18 cellular contexts compared by ENCODE assay signal in genomic region chr5:143674469-143674786, GRCh38.
"Had no signal": no experiment of that assay in that cellular context is flagged by ENCODE, and none has a peak within 500 bp of the region (broad histone marks: within the 10 kb centered on the region; RNA-seq: fewer than 3 reads in every experiment).

No MANE protein-coding gene starts in this region.

- H3K27me3 ChIP-seq: colonic mucosa, neutrophil, sigmoid colon, spleen, tibial nerve, uterus had no signal

- H3K4me3 ChIP-seq: colonic mucosa, sigmoid colon, spleen, tibial nerve, uterus had no signal

- H3K9me3 ChIP-seq: colonic mucosa, neutrophil, sigmoid colon, tibial nerve, uterus had no signal

- H3K4me1 ChIP-seq: colonic mucosa, parathyroid adenoma, sigmoid colon, spleen, tibial nerve, uterus had no signal

- H2AFZ ChIP-seq: parathyroid adenoma had no signal

- ATAC-seq: activated T-cell treated with anti-CD3 and anti-CD28 coated beads, Interleukin-2, amount 50 U/mL, for 72 hours; natural killer cell treated with Interleukin-12 subunit alpha and Interleukin-12 subunit beta and Interleukin-15 and Interleukin-18, amount 100 ng/mL, for 72 hours had no signal

- DNase-seq: activated CD4-positive, alpha-beta T cell treated with anti-CD3 and anti-CD28 coated beads, Interleukin-2, amount 50 U/mL, for 4 hours; activated naive CD8-positive, alpha-beta T cell treated with anti-CD3 and anti-CD28 coated beads for 36 hours; activated T-cell treated with anti-CD3 and anti-CD28 coated beads, Interleukin-2, amount 50 U/mL, for 72 hours; amniotic stem cell; central memory CD4-positive, alpha-beta T cell; colonic mucosa; endodermal cell; immature natural killer cell; sigmoid colon; spleen; stimulated activated CD4-positive, alpha-beta T cell treated with anti-CD3 and anti-CD28 coated beads, Interleukin-1b, Interleukin-23, amount 100 ng/mL, for 48 hours; SW 1271; uterus had no signal

- H3K9ac ChIP-seq: parathyroid adenoma had no signal

- FAIRE-seq: frontal cortex had no signal

- H3K79me2 ChIP-seq: parathyroid adenoma had no signal

- H3K27ac ChIP-seq: colonic mucosa, neutrophil, parathyroid adenoma, sigmoid colon, spleen, tibial nerve, uterus had no signal

- H3K36me3 ChIP-seq: colonic mucosa, neutrophil, sigmoid colon, spleen, tibial nerve, uterus had no signal
